Comparison of ENCODE assay signal across 1 cellular context in genomic region chr10:26714816-26715487, GRCh38.
TF ChIP-seq lines count a peak whose summit lies in the region.

No MANE protein-coding gene starts in this region.

TF ChIP-seq in HepG2, 621 proteins besides CTCF, POLR2A, EP300 and RAD21 (continues in another document):
- TF ChIP-seq ZBTB39 (CRISPR knock-in tag; IDR thresholded peaks at IDR 0.05) = no peak
- no peak for TF ChIP-seq CENPX (CRISPR knock-in tag; IDR thresholded peaks at IDR 0.05)
- peak; percentile 72; the same call in 1 of the 2 replicates for TF ChIP-seq ZNF292 (CRISPR knock-in tag; IDR thresholded peaks at IDR 0.05; ENCODE audit: borderline replicate concordance, low read depth)
- no peak for TF ChIP-seq ZNF530 (CRISPR knock-in tag; IDR thresholded peaks at IDR 0.05; ENCODE audit: low read depth)
- TF ChIP-seq ZXDC (CRISPR knock-in tag; IDR thresholded peaks at IDR 0.05) = no peak
- no peak for TF ChIP-seq ZNF780A (CRISPR knock-in tag; IDR thresholded peaks at IDR 0.05)
- TF ChIP-seq TFAP4 (IDR thresholded peaks at IDR 0.05; ENCODE audit: borderline replicate concordance, low read depth) = no peak
- no peak for TF ChIP-seq ZFP36L2 (CRISPR knock-in tag; IDR thresholded peaks at IDR 0.05)
- TF ChIP-seq ZNF788 (CRISPR knock-in tag; IDR thresholded peaks at IDR 0.05; ENCODE audit: borderline replicate concordance) = no peak
- TF ChIP-seq ARID5B (CRISPR knock-in tag; IDR thresholded peaks at IDR 0.05) = no peak
- no peak for TF ChIP-seq ARID4A (CRISPR knock-in tag; IDR thresholded peaks at IDR 0.05; ENCODE audit: borderline replicate concordance)
- no peak for TF ChIP-seq KLF13 (CRISPR knock-in tag; IDR thresholded peaks at IDR 0.05)
- peak; percentile 25 for TF ChIP-seq ASH2L (IDR thresholded peaks at IDR 0.05; ENCODE audit: insufficient read length, low read depth, low read length)
- TF ChIP-seq ZNF546 (CRISPR knock-in tag; conservative IDR thresholded peaks at IDR 0.05) = no peak
- no peak for TF ChIP-seq ZFP37 (CRISPR knock-in tag; IDR thresholded peaks at IDR 0.05; ENCODE audit: borderline replicate concordance)
- no peak for TF ChIP-seq HNRNPLL (IDR thresholded peaks at IDR 0.05; ENCODE audit: low read depth, low read length, poor library complexity, severe bottlenecking)
- no peak for TF ChIP-seq NFYB (CRISPR knock-in tag; IDR thresholded peaks at IDR 0.05)
- TF ChIP-seq ZNF646 (CRISPR knock-in tag; IDR thresholded peaks at IDR 0.05) = no peak
- TF ChIP-seq NCOA1 (CRISPR knock-in tag; IDR thresholded peaks at IDR 0.05) = no peak
- no peak for TF ChIP-seq IRX3 (CRISPR knock-in tag; IDR thresholded peaks at IDR 0.05; ENCODE audit: borderline replicate concordance, low read depth)
- no peak for TF ChIP-seq CEBPB (IDR thresholded peaks at IDR 0.05; ENCODE audit: borderline replicate concordance, low read depth, low read length)
- no peak for TF ChIP-seq GATAD1 (CRISPR knock-in tag; IDR thresholded peaks at IDR 0.05)
- no peak for TF ChIP-seq HNRNPL (IDR thresholded peaks at IDR 0.05; ENCODE audit: low read depth, low read length)
- TF ChIP-seq BCL6 (CRISPR knock-in tag; IDR thresholded peaks at IDR 0.05) = 0 out of 2 replicates have a peak, but pooled peaks have one; percentile 15
- no peak for TF ChIP-seq MAFK (conservative IDR thresholded peaks at IDR 0.05 in 1 of 2, IDR thresholded peaks at IDR 0.05 in 1 of 2; ENCODE audit: low read length in 2 of 2)
- TF ChIP-seq ZNF484 (CRISPR knock-in tag; IDR thresholded peaks at IDR 0.05; ENCODE audit: borderline replicate concordance, low read depth) = no peak
- no peak for TF ChIP-seq ZNF770 (CRISPR knock-in tag; IDR thresholded peaks at IDR 0.05)
- peak; percentile 58; the same call in 1 of the 2 replicates for TF ChIP-seq ZNF264 (CRISPR knock-in tag; IDR thresholded peaks at IDR 0.05)
- TF ChIP-seq ZNF589 (CRISPR knock-in tag; conservative IDR thresholded peaks at IDR 0.05) = no peak
- TF ChIP-seq ZNF562 (CRISPR knock-in tag; IDR thresholded peaks at IDR 0.05; ENCODE audit: borderline replicate concordance) = no peak
- peak; percentile 22; the same call in 1 of the 2 replicates for TF ChIP-seq ZNF644 (CRISPR knock-in tag; IDR thresholded peaks at IDR 0.05; ENCODE audit: low read depth)
- TF ChIP-seq LBX2 (CRISPR knock-in tag; IDR thresholded peaks at IDR 0.05; ENCODE audit: borderline replicate concordance) = no peak
